8 cellular contexts compared by ENCODE assay signal in the genomic region with DNA sequence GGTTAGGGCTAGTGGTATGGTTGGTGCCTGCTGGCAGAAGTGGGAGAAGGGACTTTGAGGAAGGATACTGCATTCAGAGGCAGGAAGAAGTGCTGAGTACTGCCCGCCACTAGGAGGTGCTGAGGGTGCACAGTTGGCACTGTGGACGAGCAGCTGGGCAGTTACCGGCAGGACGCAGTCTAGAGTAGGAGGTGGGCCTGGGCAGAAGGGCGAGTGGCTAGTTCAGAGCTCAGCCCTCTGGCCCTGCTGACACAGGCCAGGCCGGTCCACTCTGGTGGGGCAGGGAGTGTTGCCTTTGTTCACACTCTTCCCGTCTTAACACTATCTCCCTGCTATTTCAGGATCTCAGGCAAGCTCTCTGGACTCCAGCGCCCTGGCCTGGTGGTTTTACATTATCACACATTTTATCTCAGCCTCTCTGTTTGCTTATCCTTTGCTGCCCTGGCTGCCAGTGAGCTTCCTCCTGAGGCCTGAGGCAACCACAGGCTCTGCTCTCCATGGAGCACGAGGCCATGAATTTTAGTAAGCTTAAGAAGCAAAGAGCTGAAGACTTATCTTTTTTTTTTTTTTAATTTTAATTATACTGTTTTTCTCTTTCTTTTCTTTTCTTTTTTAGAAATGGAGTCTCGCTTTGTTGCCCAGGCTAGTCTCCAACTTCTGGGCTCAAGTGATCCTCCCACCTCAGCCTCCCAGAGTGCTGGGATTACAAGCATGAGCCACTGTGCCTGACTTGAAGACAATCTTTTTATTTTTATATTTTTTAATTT. TPM values are rescaled to one million over a fixed set of nuclear protein-coding genes. Genes with fewer than 3 reads are reported as not detected.
DNase-seq lines count a peak whose midpoint lies in the region; ATAC-seq and TF ChIP-seq lines count a peak whose summit lies in the region.

No MANE protein-coding gene starts in this region.

- intact Hi-C loops in posterior vena cava (cut with DNase I) = no loop called here

- peaks cover 44% of the 10 kb centered on the region; the same call in 1 of the 2 replicates for H3K36me3 ChIP-seq in Loucy (ENCODE audit: insufficient read depth, low read length)
- H3K36me3 ChIP-seq in SJCRH30 = peaks cover 4% of the 10 kb centered on the region; the same call in 1 of the 2 replicates
- peaks cover 60% of the 10 kb centered on the region for H3K36me3 ChIP-seq in right atrium auricular region

- no peaks in the 10 kb centered on the region for H3K27me3 ChIP-seq in Loucy (ENCODE audit: insufficient read depth, low read length, poor library complexity, severe bottlenecking)
- H3K27me3 ChIP-seq in SJCRH30 = no peaks in the 10 kb centered on the region
- no peaks in the 10 kb centered on the region for H3K27me3 ChIP-seq in right atrium auricular region

- no peaks in the 10 kb centered on the region for H3K79me2 ChIP-seq in Loucy (ENCODE audit: insufficient read depth, low read length)

- peak; percentile 88 for TF ChIP-seq CTCF in Loucy (conservative IDR thresholded peaks at IDR 0.05; ENCODE audit: low read length)
- peak; percentile 73 to 89 for TF ChIP-seq CTCF in right atrium auricular region (IDR thresholded peaks at IDR 0.05)

- no peaks in the 10 kb centered on the region for H3K9me3 ChIP-seq in Loucy (ENCODE audit: insufficient read depth, low read depth, low read length)
- no peaks in the 10 kb centered on the region for H3K9me3 ChIP-seq in SJCRH30 (replicated peaks)
- H3K9me3 ChIP-seq in right atrium auricular region = no peaks in the 10 kb centered on the region

- H3K4me1 ChIP-seq in Loucy (ENCODE audit: insufficient read depth, low read length, poor library complexity, severe bottlenecking) (no peaks in the 10 kb centered on the region), SJCRH30 (no peaks in the 10 kb centered on the region), right atrium auricular region (peaks cover 0 to 15% of the 10 kb centered on the region in 2 donors)

- peak; percentile 95 for DNase-seq in ELF-1 (ENCODE audit: low read depth, low spot score)
- peak; percentile 79 to 80 for DNase-seq in SJCRH30
- peak in 56 of 58 donors; percentile 6 to 82 (median 52) for DNase-seq in anterior cingulate cortex (lab: John Stamatoyannopoulos, UW)
- DNase-seq in right atrium auricular region (ENCODE audit: low spot score) = peak; percentile 83
- DNase-seq in posterior vena cava (ENCODE audit: low spot score) = peak; percentile 94

- H3K9ac ChIP-seq in Loucy (ENCODE audit: low read depth, low read length, poor library complexity, severe bottlenecking) = no peak overlapping the region

- ATAC-seq in HG03521 (IDR thresholded peaks at IDR 0.05; ENCODE audit: unreplicated experiment) (no peak), GM21367 (IDR thresholded peaks at IDR 0.05; ENCODE audit: unreplicated experiment) (no peak)

- no peaks in the 10 kb centered on the region for H3F3A ChIP-seq in Loucy (ENCODE audit: low read depth)

- H2AFZ ChIP-seq in Loucy (ENCODE audit: low read length) = peak overlapping the region; percentile 53; the same call in 1 of the 2 replicates

- H3K27ac ChIP-seq in SJCRH30 = no peak overlapping the region
- peak overlapping the region; percentile 68 to 82 for H3K27ac ChIP-seq in right atrium auricular region

- H3K4me3 ChIP-seq in Loucy (ENCODE audit: low read length, poor library complexity, severe bottlenecking) = no peak overlapping the region
- H3K4me3 ChIP-seq in SJCRH30 = no peak overlapping the region
- no peak overlapping the region for H3K4me3 ChIP-seq in right atrium auricular region

- H3K9me2 ChIP-seq in Loucy (replicated peaks; ENCODE audit: low read depth, low read length) = no peaks in the 10 kb centered on the region

- no peaks in the 10 kb centered on the region for H4K20me1 ChIP-seq in Loucy (ENCODE audit: insufficient read depth, low read length, poor library complexity, severe bottlenecking)

- no peak overlapping the region for H3K4me2 ChIP-seq in Loucy (ENCODE audit: low read depth, low read length, poor library complexity, severe bottlenecking)

RNA-seq across cellular contexts. Expression of gene SNAP29, which starts 26.9 kb away (rescaled TPM):
- total RNA-seq in SJCRH30 (2014; rRNA removed; shearing (Covaris generic)) = 15.5 and 17.7 TPM in 2 replicates
- total RNA-seq in right atrium auricular region (10 to 100 TPM; 20.8 to 26.0 TPM), posterior vena cava (10 to 100 TPM; 22.9 to 25.5 TPM)

RNA-seq across cellular contexts. Expression of gene PI4KA, which starts 27.1 kb away (rescaled TPM):
- total RNA-seq in SJCRH30 (2014; rRNA removed; shearing (Covaris generic)) = 39.6 and 40.5 TPM in 2 replicates
- total RNA-seq in right atrium auricular region = 10 to 100 TPM; 46.7 to 55.1 TPM
- 10 to 100 TPM; 83.9 to 97.9 TPM for total RNA-seq in posterior vena cava

RNA-seq across cellular contexts. Expression of gene CRKL, which starts 31.5 kb away (rescaled TPM):
- 81.7 and 85.6 TPM in 2 replicates for total RNA-seq in SJCRH30 (2014; rRNA removed; shearing (Covaris generic))
- total RNA-seq in right atrium auricular region (10 to 100 TPM; 46.7 to 53.7 TPM), posterior vena cava (10 to 100 TPM; 36.7 to 37.5 TPM)
